Comparison of ENCODE assay signal across 12 cellular contexts in genomic region chr7:147937428-147937827, GRCh38.
"Had no signal": no experiment of that assay in that cellular context is flagged by ENCODE, and none has a peak within 500 bp of the region (broad histone marks: within the 10 kb centered on the region; RNA-seq: fewer than 3 reads in every experiment).

No MANE protein-coding gene starts in this region.

- H3K4me1 ChIP-seq: body of pancreas had no signal

- H3K9me3 ChIP-seq: body of pancreas, gastroesophageal sphincter had no signal

- DNase-seq: activated CD4-positive, alpha-beta T cell treated with anti-CD3 and anti-CD28 coated beads, Interleukin-2, amount 10 ng/mL, durations not matched to agents 24 days and 14 days; activated naive CD4-positive, alpha-beta T cell treated with anti-CD3 and anti-CD28 coated beads, Interleukin-2, amount 50 U/mL, for 16 hours; body of pancreas; effector memory CD8-positive, alpha-beta T cell; left ventricle myocardium superior; mesenchymal stem cell; stimulated activated CD4-positive, alpha-beta T cell treated with anti-CD3 and anti-CD28 coated beads, Interleukin-4, amount 100 ng/mL, for 1 hour; stimulated activated CD8-positive, alpha-beta memory T cell treated with anti-CD3 and anti-CD28 coated beads, Interleukin-4, amount 100 ng/mL, for 48 hours; stimulated activated naive CD8-positive, alpha-beta T cell treated with anti-CD3 and anti-CD28 coated beads, Interleukin-15, Interleukin-2, amounts not matched to agents 100 U/mL and 50 U/mL, for 24 hours; T-helper 9 cell; WERI-Rb-1 had no signal

- H3K4me3 ChIP-seq: body of pancreas, gastroesophageal sphincter had no signal

- H3K27ac ChIP-seq: body of pancreas, gastroesophageal sphincter, WERI-Rb-1 had no signal

- H3K27me3 ChIP-seq: body of pancreas, gastroesophageal sphincter had no signal

- H3K36me3 ChIP-seq: gastroesophageal sphincter, WERI-Rb-1 had no signal
